ENCODE assay signal across 8 cellular contexts in the genomic region with DNA sequence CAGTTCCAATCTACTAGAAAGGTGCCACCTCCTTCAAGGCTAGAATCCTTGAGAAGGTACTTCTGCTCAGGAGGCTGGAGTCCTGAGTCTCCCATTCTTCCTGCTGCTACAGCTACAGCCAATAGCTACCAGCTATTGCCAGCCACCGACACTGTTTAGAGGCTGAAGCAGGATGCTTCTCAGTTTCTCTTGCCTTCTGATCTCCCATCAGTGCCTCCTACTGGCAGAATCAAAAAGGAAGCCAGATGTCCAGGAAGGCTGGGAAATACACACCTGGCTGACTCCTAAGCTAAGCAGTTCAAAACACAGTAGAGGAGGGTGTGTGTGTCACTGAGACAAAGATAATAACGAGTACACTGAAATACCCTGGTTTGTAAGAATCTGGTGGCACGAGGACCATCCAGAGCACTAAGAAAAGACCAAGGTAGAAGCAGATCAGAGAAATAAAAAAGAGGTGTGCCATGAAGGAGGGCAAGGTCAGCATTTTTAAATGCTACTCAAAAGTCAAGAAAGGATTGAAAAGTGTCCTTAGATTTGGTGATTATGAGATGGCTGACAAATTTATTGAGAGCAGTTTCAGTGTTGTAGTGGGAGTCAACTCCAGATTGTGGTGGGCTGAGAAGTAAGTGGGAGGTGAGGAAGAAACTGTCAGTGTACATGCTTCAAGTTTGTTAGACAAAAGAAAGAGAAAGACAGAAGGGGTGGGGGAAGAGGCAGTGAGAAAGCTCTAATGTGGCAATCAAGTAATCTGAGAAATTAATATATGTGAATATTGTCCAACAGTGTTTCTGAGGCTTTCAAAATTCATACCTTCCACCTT.
DNase-seq lines count a peak whose midpoint lies in the region; ATAC-seq and TF ChIP-seq lines count a peak whose summit lies in the region.

No MANE protein-coding gene starts in this region.

- no peaks in the 10 kb centered on the region for H3K36me3 ChIP-seq in OCI-LY1 (ENCODE audit: insufficient read depth, low read length)

- ATAC-seq in stimulated activated naive B cell treated with anti-CD40 and anti-IgM and Interleukin-4, amounts not matched to agents 10 μg/mL and 1 μg/mL and 100 μg/mL, for 72 hours (replicated peaks), result no peak
- no peak for ATAC-seq in HG03045 (IDR thresholded peaks at IDR 0.05; ENCODE audit: unreplicated experiment)

- H3K9me3 Mint-ChIP-seq in activated T-cell treated with anti-CD3 and anti-CD28 coated beads, Interleukin-2, amount 50 U/mL, for 24 hours, result no peaks in the 10 kb centered on the region
- H3K9me3 Mint-ChIP-seq in stimulated activated naive B cell treated with anti-CD40 and anti-IgM and Interleukin-4, amounts not matched to agents 10 μg/mL and 1 μg/mL and 100 μg/mL, for 72 hours, result peaks cover 0 to 5% of the 10 kb centered on the region in 2 donors

- H3K79me2 ChIP-seq in OCI-LY1 (ENCODE audit: insufficient read depth, low read length), result no peaks in the 10 kb centered on the region

- TF ChIP-seq CTCF in OCI-LY1 (IDR thresholded peaks at IDR 0.05; ENCODE audit: low read length) (peak; percentile 67), epithelial cell of esophagus (IDR thresholded peaks at IDR 0.05; ENCODE audit: insufficient read depth, low read depth, low read length, missing control alignments) (peak; percentile 49)

- H3K4me1 ChIP-seq in OCI-LY1 (ENCODE audit: insufficient read depth, low read length, severe bottlenecking), result peaks cover 58% of the 10 kb centered on the region

- DNase-seq in activated T-cell treated with anti-CD3 and anti-CD28 coated beads, Interleukin-2, amount 50 U/mL, for 24 hours, result no peak
- no peak for DNase-seq in activated T-cell treated with anti-CD3 and anti-CD28 coated beads, Interleukin-2, amount 50 U/mL, for 1 hour
- peak; percentile 54 for DNase-seq in epithelial cell of esophagus (ENCODE audit: low read depth)
- no peak for DNase-seq in stimulated activated naive B cell treated with anti-CD40 and anti-IgM and Interleukin-4, amounts not matched to agents 10 μg/mL and 1 μg/mL and 100 μg/mL, for 72 hours
- no peak for DNase-seq in effector CD4-positive, alpha-beta T cell
- no peak for DNase-seq in hippocampal formation (lab: John Stamatoyannopoulos, UW)

- no peaks in the 10 kb centered on the region for H3K9me2 ChIP-seq in OCI-LY1 (ENCODE audit: low read depth, low read length)

- peak overlapping the region; percentile 49 for H3K4me2 ChIP-seq in OCI-LY1 (ENCODE audit: low read length)

- no peaks in the 10 kb centered on the region for H3K27me3 ChIP-seq in OCI-LY1 (ENCODE audit: insufficient read depth, low read length)

- H3K4me3 ChIP-seq in OCI-LY1 (ENCODE audit: low read depth, low read length, poor library complexity, severe bottlenecking) (no peak overlapping the region), epithelial cell of esophagus (ENCODE audit: low read length) (no peak overlapping the region)

- peak overlapping the region; percentile 8 for H3K27ac Mint-ChIP-seq in activated T-cell treated with anti-CD3 and anti-CD28 coated beads, Interleukin-2, amount 50 U/mL, for 24 hours
- H3K27ac Mint-ChIP-seq in stimulated activated naive B cell treated with anti-CD40 and anti-IgM and Interleukin-4, amounts not matched to agents 10 μg/mL and 1 μg/mL and 100 μg/mL, for 72 hours, result peak overlapping the region; percentile 99

- no peaks in the 10 kb centered on the region for H3K36me3 Mint-ChIP-seq in activated T-cell treated with anti-CD3 and anti-CD28 coated beads, Interleukin-2, amount 50 U/mL, for 24 hours (ENCODE audit: low read depth)
- peaks cover 28 to 29% of the 10 kb centered on the region in 2 donors for H3K36me3 Mint-ChIP-seq in stimulated activated naive B cell treated with anti-CD40 and anti-IgM and Interleukin-4, amounts not matched to agents 10 μg/mL and 1 μg/mL and 100 μg/mL, for 72 hours

- H2AFZ ChIP-seq in OCI-LY1 (ENCODE audit: low read length), result no peak overlapping the region

- H3K9me3 ChIP-seq in OCI-LY1 (ENCODE audit: low read length), result no peaks in the 10 kb centered on the region

- H3K27me3 Mint-ChIP-seq in activated T-cell treated with anti-CD3 and anti-CD28 coated beads, Interleukin-2, amount 50 U/mL, for 24 hours, result no peaks in the 10 kb centered on the region
- no peaks in the 10 kb centered on the region for H3K27me3 Mint-ChIP-seq in stimulated activated naive B cell treated with anti-CD40 and anti-IgM and Interleukin-4, amounts not matched to agents 10 μg/mL and 1 μg/mL and 100 μg/mL, for 72 hours

- H3K4me3 Mint-ChIP-seq in activated T-cell treated with anti-CD3 and anti-CD28 coated beads, Interleukin-2, amount 50 U/mL, for 24 hours, result peak overlapping the region; percentile 2
- H3K4me3 Mint-ChIP-seq in stimulated activated naive B cell treated with anti-CD40 and anti-IgM and Interleukin-4, amounts not matched to agents 10 μg/mL and 1 μg/mL and 100 μg/mL, for 72 hours, result peak overlapping the region; percentile 1 to 11

- H4K20me1 ChIP-seq in OCI-LY1 (ENCODE audit: insufficient read depth, low read length), result no peaks in the 10 kb centered on the region

- no peaks in the 10 kb centered on the region for H3F3A ChIP-seq in OCI-LY1 (ENCODE audit: insufficient read depth, low read length)

- H3K9ac ChIP-seq in OCI-LY1 (ENCODE audit: low read length), result peak overlapping the region; percentile 54

- H3K27ac ChIP-seq in OCI-LY1 (ENCODE audit: low read depth, low read length, poor library complexity, severe bottlenecking), result peak overlapping the region; percentile 82

- peaks cover 44% of the 10 kb centered on the region for H3K4me1 Mint-ChIP-seq in activated T-cell treated with anti-CD3 and anti-CD28 coated beads, Interleukin-2, amount 50 U/mL, for 24 hours (ENCODE audit: low read depth)
- peaks cover 47 to 56% of the 10 kb centered on the region in 2 donors for H3K4me1 Mint-ChIP-seq in stimulated activated naive B cell treated with anti-CD40 and anti-IgM and Interleukin-4, amounts not matched to agents 10 μg/mL and 1 μg/mL and 100 μg/mL, for 72 hours
